18 cellular contexts compared by ENCODE assay signal in genomic region chr10:34176351-34176750, GRCh38.
"Had no signal": no experiment of that assay in that cellular context is flagged by ENCODE, and none has a peak within 500 bp of the region (broad histone marks: within the 10 kb centered on the region; RNA-seq: fewer than 3 reads in every experiment).

No MANE protein-coding gene starts in this region.

- H3K27ac ChIP-seq: adrenal gland, esophagus muscularis mucosa, heart right ventricle, left ventricle myocardium inferior, ovary, spleen, upper lobe of right lung, VCaP had no signal

- DNase-seq: activated CD4-positive, alpha-beta T cell treated with anti-CD3 and anti-CD28 coated beads for 1 hour; activated CD4-positive, alpha-beta T cell treated with anti-CD3 and anti-CD28 coated beads, Interleukin-2, amount 50 U/mL, for 4 hours; activated gamma-delta T cell treated with Interleukin-2 at 50 U/mL for 16 hours; adrenal gland; effector CD8-positive, alpha-beta T cell; heart right ventricle; immature natural killer cell; kidney glomerular epithelial cell; left ventricle myocardium inferior; mammary epithelial cell; midbrain; ovary; spleen; stimulated activated naive CD4-positive, alpha-beta T cell; upper lobe of right lung had no signal

- H3K4me3 ChIP-seq: adrenal gland, esophagus muscularis mucosa, heart right ventricle, left ventricle myocardium inferior, ovary, spleen, upper lobe of right lung had no signal

- H3K27me3 ChIP-seq: adrenal gland, esophagus muscularis mucosa, heart right ventricle, ovary, spleen, upper lobe of right lung had no signal

- H3K4me1 ChIP-seq: left ventricle myocardium inferior had no signal

- ATAC-seq: activated naive CD4-positive, alpha-beta T cell treated with anti-CD3 and anti-CD28 coated beads, Interleukin-2, amount 50 U/mL, for 72 hours; heart right ventricle; upper lobe of right lung had no signal

- H3K9me3 ChIP-seq: adrenal gland, esophagus muscularis mucosa, heart right ventricle, left ventricle myocardium inferior, ovary, spleen, upper lobe of right lung had no signal

- H3K36me3 ChIP-seq: adrenal gland, esophagus muscularis mucosa, heart right ventricle, left ventricle myocardium inferior, ovary, spleen, upper lobe of right lung had no signal
